Comparison of ENCODE assay signal across 13 cellular contexts in genomic region chr1:41804176-41804575, GRCh38.
A peak's percentile ranks its signal among the peaks of the same experiment; 100 is the strongest.
DNase-seq lines count a peak whose midpoint lies in the region; ATAC-seq lines count a peak whose summit lies in the region.
"Had no signal": no experiment of that assay in that cellular context is flagged by ENCODE, and none has a peak within 500 bp of the region (broad histone marks: within the 10 kb centered on the region; RNA-seq: fewer than 3 reads in every experiment).

No MANE protein-coding gene starts in this region.

- H3K36me3 ChIP-seq in effector memory CD4-positive, alpha-beta T cell (ENCODE audit: control insufficient read depth, insufficient read depth, low read length) = no peaks in the 10 kb centered on the region
- H3K36me3 ChIP-seq: cardiac muscle cell, neutrophil had no signal

- CTCF ChIA-PET in activated CD8-positive, alpha-beta T cell treated with anti-CD3 and anti-CD28 coated beads, Interleukin-2, amount 10 ng/mL, durations not matched to agents 7 days and 5 days (lab: Charles Lee) = interaction anchor here (0.9 to 4.3 kb wide), 13 partner anchors 12 to 288 kb away, joined by 3 to 19 read pairs (median 5); partner anchors contain the start of gene HIVEP3

- peak overlapping the region; percentile 54 for H3K4me3 Mint-ChIP-seq in activated CD8-positive, alpha-beta T cell treated with anti-CD3 and anti-CD28 coated beads, Interleukin-2, amount 10 ng/mL, durations not matched to agents 7 days and 5 days
- peak overlapping the region; percentile 62 to 85 (median 82) for H3K4me3 Mint-ChIP-seq in immature natural killer cell

- no peaks in the 10 kb centered on the region for H3K27me3 ChIP-seq in effector memory CD4-positive, alpha-beta T cell (replicated peaks; ENCODE audit: control insufficient read depth, insufficient read depth, low read length, poor library complexity, severe bottlenecking)
- H3K27me3 ChIP-seq: cardiac muscle cell, neutrophil had no signal

- H3K27me3 Mint-ChIP-seq in activated CD8-positive, alpha-beta T cell treated with anti-CD3 and anti-CD28 coated beads, Interleukin-2, amount 10 ng/mL, durations not matched to agents 7 days and 5 days (ENCODE audit: low read depth) = no peaks in the 10 kb centered on the region
- H3K27me3 Mint-ChIP-seq in immature natural killer cell (ENCODE audit: low read depth in 3 of 3) = peaks cover 0 to 7% (median 0%) of the 10 kb centered on the region in 3 donors

- H3K27ac Mint-ChIP-seq in activated CD8-positive, alpha-beta T cell treated with anti-CD3 and anti-CD28 coated beads, Interleukin-2, amount 10 ng/mL, durations not matched to agents 7 days and 5 days = peak overlapping the region; percentile 90
- H3K27ac Mint-ChIP-seq in immature natural killer cell = peak overlapping the region; percentile 83 to 100 (median 95)

- H3K4me3 ChIP-seq in effector memory CD4-positive, alpha-beta T cell (ENCODE audit: insufficient read depth, low read depth, low read length, poor library complexity, severe bottlenecking) = no peak overlapping the region
- H3K4me3 ChIP-seq: cardiac muscle cell had no signal

- peak; percentile 32 for DNase-seq in NCI-H82 (lab: John Stamatoyannopoulos, UW)
- DNase-seq in NCI-H82 treated with DMSO at 0.1 percent for 48 hours (lab: John Stamatoyannopoulos, UW; ENCODE audit: unreplicated experiment) = no peak
- DNase-seq in Kasumi-1 (lab: John Stamatoyannopoulos, UW) = peak; percentile 10 to 17
- peak; percentile 66 for DNase-seq in activated CD8-positive, alpha-beta T cell treated with anti-CD3 and anti-CD28 coated beads, Interleukin-2, amount 10 ng/mL, durations not matched to agents 7 days and 5 days
- DNase-seq in immature natural killer cell = peak; percentile 43 to 53 (median 47)
- DNase-seq in nucleus accumbens (lab: John Stamatoyannopoulos, UW) = no peak
- no peak for DNase-seq in effector memory CD4-positive, alpha-beta T cell
- DNase-seq: 8988T, kidney glomerular epithelial cell, NCI-H1417 had no signal

- H3K4me1 Mint-ChIP-seq in activated CD8-positive, alpha-beta T cell treated with anti-CD3 and anti-CD28 coated beads, Interleukin-2, amount 10 ng/mL, durations not matched to agents 7 days and 5 days (ENCODE audit: low read depth) = peaks cover 92% of the 10 kb centered on the region
- H3K4me1 Mint-ChIP-seq in immature natural killer cell = peaks cover 91 to 98% of the 10 kb centered on the region in 2 donors

- POLR2A ChIA-PET in activated CD8-positive, alpha-beta T cell treated with anti-CD3 and anti-CD28 coated beads, Interleukin-2, amount 10 ng/mL, durations not matched to agents 7 days and 5 days (lab: Charles Lee) = interaction anchor here (1.3 to 2.5 kb wide), 2 partner anchors 12 to 131 kb away, joined by 5 to 10 read pairs; no protein-coding TSS in a partner anchor

- peak; percentile 13 for ATAC-seq in activated CD8-positive, alpha-beta T cell treated with anti-CD3 and anti-CD28 coated beads, Interleukin-2, amount 10 ng/mL, durations not matched to agents 7 days and 5 days
- no peak for ATAC-seq in GM18498 (IDR thresholded peaks at IDR 0.05; ENCODE audit: unreplicated experiment)

- peaks cover 59% of the 10 kb centered on the region for H3K4me1 ChIP-seq in effector memory CD4-positive, alpha-beta T cell (ENCODE audit: control insufficient read depth, insufficient read depth, low read length, poor library complexity, severe bottlenecking)

- no peaks in the 10 kb centered on the region for H3K9me3 Mint-ChIP-seq in activated CD8-positive, alpha-beta T cell treated with anti-CD3 and anti-CD28 coated beads, Interleukin-2, amount 10 ng/mL, durations not matched to agents 7 days and 5 days (ENCODE audit: insufficient read depth)
- H3K9me3 Mint-ChIP-seq in immature natural killer cell = no peaks in the 10 kb centered on the region

- no peaks in the 10 kb centered on the region for H3K9me3 ChIP-seq in effector memory CD4-positive, alpha-beta T cell (ENCODE audit: control insufficient read depth, low read length)
- H3K9me3 ChIP-seq: neutrophil had no signal

- H3K27ac ChIP-seq in effector memory CD4-positive, alpha-beta T cell (ENCODE audit: insufficient read depth, low read length, poor library complexity, severe bottlenecking) = no peak overlapping the region
- H3K27ac ChIP-seq: cardiac muscle cell had no signal

- H3K36me3 Mint-ChIP-seq in activated CD8-positive, alpha-beta T cell treated with anti-CD3 and anti-CD28 coated beads, Interleukin-2, amount 10 ng/mL, durations not matched to agents 7 days and 5 days (ENCODE audit: low read depth) = peaks cover 7% of the 10 kb centered on the region
- H3K36me3 Mint-ChIP-seq in immature natural killer cell = peaks cover 0 to 4% (median 4%) of the 10 kb centered on the region in 3 donors

Comparison
In these comparisons a context has a peak if more than half of its experiments do, and no peak if none do; other contexts are left out.
1. DNase-seq: peak in NCI-H82 (single experiment), Kasumi-1 (2 of 2), activated CD8-positive, alpha-beta T cell treated with anti-CD3 and anti-CD28 coated beads, Interleukin-2, amount 10 ng/mL, durations not matched to agents 7 days and 5 days (single experiment) and immature natural killer cell (3 of 3); none in NCI-H82 treated with DMSO at 0.1 percent for 48 hours (single experiment), nucleus accumbens (0 of 56) and effector memory CD4-positive, alpha-beta T cell (0 of 3).